Comparison of ENCODE assay signal across 1 cellular context in the genomic region with DNA sequence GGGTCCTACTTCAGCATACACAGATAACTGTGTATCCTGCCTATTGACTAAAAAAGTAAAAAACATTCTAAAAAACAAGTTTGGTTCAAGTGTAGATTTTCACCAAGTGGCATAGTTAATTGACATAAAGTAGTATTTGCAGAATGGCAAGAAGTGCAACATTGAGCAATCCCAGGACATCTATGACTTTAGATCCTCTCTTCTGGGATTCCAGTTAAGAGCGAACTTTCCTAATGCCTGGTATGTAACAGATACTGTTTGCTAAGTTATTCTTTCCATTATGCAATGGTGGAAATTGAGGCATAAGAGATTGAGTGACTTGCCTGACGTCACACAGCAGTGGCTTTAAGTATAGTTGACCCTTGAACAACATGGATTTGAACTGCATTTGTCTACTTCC.
TF ChIP-seq lines count a peak whose summit lies in the region.

No MANE protein-coding gene starts in this region.

TF ChIP-seq in H1, 55 proteins besides CTCF, POLR2A, EP300 and RAD21:
- no peak for TF ChIP-seq POLR2AphosphoS5 (IDR thresholded peaks at IDR 0.05; ENCODE audit: low read depth, low read length)
- TF ChIP-seq RFX5 (IDR thresholded peaks at IDR 0.05; ENCODE audit: borderline replicate concordance, low read depth, low read length): no peak
- 0 out of 2 replicates have a peak, but pooled peaks have one; percentile 19 for TF ChIP-seq PHF8 (conservative IDR thresholded peaks at IDR 0.05; ENCODE audit: low read depth, low read length)
- TF ChIP-seq BRCA1 (IDR thresholded peaks at IDR 0.05; ENCODE audit: low read depth, low read length): no peak
